ENCODE assay signal across 2 cellular contexts in genomic region chr11:123773026-123773425, GRCh38.
TF ChIP-seq lines count a peak whose summit lies in the region.

No MANE protein-coding gene starts in this region.

TF ChIP-seq in GM23338, 12 proteins besides CTCF, POLR2A, EP300 and RAD21:
- no peak for TF ChIP-seq ZNF114 (CRISPR knock-in tag; IDR thresholded peaks at IDR 0.05)
- no peak for TF ChIP-seq JUNB (IDR thresholded peaks at IDR 0.05; ENCODE audit: unreplicated experiment)
- TF ChIP-seq CREB1 (CRISPR knock-in tag; IDR thresholded peaks at IDR 0.05; ENCODE audit: low read depth): no peak
- TF ChIP-seq EZH2 (IDR thresholded peaks at IDR 0.05; ENCODE audit: low read depth, unreplicated experiment): no peak
- TF ChIP-seq NANOG (IDR thresholded peaks at IDR 0.05; ENCODE audit: borderline replicate concordance): no peak
- no peak for TF ChIP-seq ETS1 (IDR thresholded peaks at IDR 0.05)
- no peak for TF ChIP-seq ZNF462 (CRISPR knock-in tag; IDR thresholded peaks at IDR 0.05)
- no peak for TF ChIP-seq EZH2phosphoT487 (IDR thresholded peaks at IDR 0.05; ENCODE audit: unreplicated experiment)

TF ChIP-seq in H1, 55 proteins besides CTCF, POLR2A, EP300 and RAD21:
- no peak for TF ChIP-seq SRF (IDR thresholded peaks at IDR 0.05; ENCODE audit: low read depth, low read length)
